ENCODE assay signal across 14 cellular contexts in the genomic region with DNA sequence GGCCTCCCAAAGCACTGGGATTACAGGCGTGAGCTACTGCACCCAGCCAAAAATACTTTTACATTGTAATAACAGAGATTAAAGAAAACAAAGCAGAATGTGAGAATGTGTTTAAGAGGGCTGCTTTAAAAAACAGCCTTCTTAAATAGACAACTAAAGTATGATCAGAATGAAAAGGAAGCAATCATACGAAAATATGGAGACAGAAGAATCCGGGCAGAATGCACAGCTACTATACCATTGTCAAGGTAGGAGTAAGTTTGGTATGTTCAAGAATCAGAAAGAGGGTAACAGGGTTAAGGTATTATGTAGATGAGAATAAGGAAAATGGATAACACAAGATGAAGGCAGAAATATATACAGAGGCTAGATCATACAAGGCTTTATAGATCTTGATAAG.
"Had no signal": no experiment of that assay in that cellular context is flagged by ENCODE, and none has a peak within 500 bp of the region (broad histone marks: within the 10 kb centered on the region; RNA-seq: fewer than 3 reads in every experiment).

No MANE protein-coding gene starts in this region.

- H3K27ac Mint-ChIP-seq: dendritic cell treated with granulocyte-macrophage colony-stimulating factor and Interleukin-4, amounts not matched to agents 40 ng/mL and 50 ng/mL, for 4 days; nephron had no signal

- ATAC-seq: esophagus mucosa, gastrocnemius medialis, lower lobe of right lung had no signal

- H3K4me3 Mint-ChIP-seq: activated naive CD4-positive, alpha-beta T cell treated with anti-CD3 and anti-CD28 coated beads for 36 hours; dendritic cell treated with granulocyte-macrophage colony-stimulating factor and Interleukin-4, amounts not matched to agents 40 ng/mL and 50 ng/mL, for 4 days; nephron had no signal

- H3K27me3 Mint-ChIP-seq: dendritic cell treated with granulocyte-macrophage colony-stimulating factor and Interleukin-4, amounts not matched to agents 40 ng/mL and 50 ng/mL, for 4 days had no signal

- DNase-seq: activated CD4-positive, CD25-positive, alpha-beta regulatory T cell treated with anti-CD3 and anti-CD28 coated beads, Interleukin-2, amount 50 U/mL, for 72 hours; activated CD8-positive, alpha-beta memory T cell treated with anti-CD3 and anti-CD28 coated beads, Interleukin-2, amount 50 U/mL, for 48 hours; activated naive CD4-positive, alpha-beta T cell treated with anti-CD3 and anti-CD28 coated beads for 36 hours; effector CD8-positive, alpha-beta T cell; gastrocnemius medialis; head of caudate nucleus; lower lobe of right lung; retina; stimulated activated naive CD4-positive, alpha-beta T cell treated with Interleukin-2 at 50 U/mL for 16 hours; T-helper 2 cell; uterus had no signal

- H3K9me3 Mint-ChIP-seq: activated naive CD4-positive, alpha-beta T cell treated with anti-CD3 and anti-CD28 coated beads for 36 hours; dendritic cell treated with granulocyte-macrophage colony-stimulating factor and Interleukin-4, amounts not matched to agents 40 ng/mL and 50 ng/mL, for 4 days; nephron had no signal
